2 cellular contexts compared by ENCODE assay signal in genomic region chr3:160557571-160557970, GRCh38.
TF ChIP-seq lines count a peak whose summit lies in the region.

No MANE protein-coding gene starts in this region.

TF ChIP-seq in HepG2, 621 proteins besides CTCF, POLR2A, EP300 and RAD21:
- TF ChIP-seq, protein P1, sequence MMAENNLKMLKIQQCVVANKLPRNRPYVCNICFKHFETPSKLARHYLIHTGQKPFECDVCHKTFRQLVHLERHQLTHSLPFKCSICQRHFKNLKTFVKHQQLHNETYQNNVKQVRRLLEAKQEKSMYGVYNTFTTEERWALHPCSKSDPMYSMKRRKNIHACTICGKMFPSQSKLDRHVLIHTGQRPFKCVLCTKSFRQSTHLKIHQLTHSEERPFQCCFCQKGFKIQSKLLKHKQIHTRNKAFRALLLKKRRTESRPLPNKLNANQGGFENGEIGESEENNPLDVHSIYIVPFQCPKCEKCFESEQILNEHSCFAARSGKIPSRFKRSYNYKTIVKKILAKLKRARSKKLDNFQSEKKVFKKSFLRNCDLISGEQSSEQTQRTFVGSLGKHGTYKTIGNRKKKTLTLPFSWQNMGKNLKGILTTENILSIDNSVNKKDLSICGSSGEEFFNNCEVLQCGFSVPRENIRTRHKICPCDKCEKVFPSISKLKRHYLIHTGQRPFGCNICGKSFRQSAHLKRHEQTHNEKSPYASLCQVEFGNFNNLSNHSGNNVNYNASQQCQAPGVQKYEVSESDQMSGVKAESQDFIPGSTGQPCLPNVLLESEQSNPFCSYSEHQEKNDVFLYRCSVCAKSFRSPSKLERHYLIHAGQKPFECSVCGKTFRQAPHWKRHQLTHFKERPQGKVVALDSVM (CRISPR knock-in tag; IDR thresholded peaks at IDR 0.05), result peak; percentile 93
- TF ChIP-seq SOX5 (CRISPR knock-in tag; IDR thresholded peaks at IDR 0.05; ENCODE audit: borderline replicate concordance), result no peak

TF ChIP-seq in K562, 482 proteins besides CTCF, POLR2A, EP300 and RAD21:
- TF ChIP-seq U2AF1 (optimal IDR thresholded peaks at IDR 0.05; ENCODE audit: low read depth, low read length) (no peak), RBM25 (IDR thresholded peaks at IDR 0.05; ENCODE audit: low read depth, low read length, severe bottlenecking) (peak; percentile 68)
TF ChIP-seq in K562: peak in this region for 1.
